Comparison of ENCODE assay signal across 8 cellular contexts in genomic region chr20:58890073-58890453, GRCh38. TPM values are rescaled to one million over a fixed set of nuclear protein-coding genes. Genes with fewer than 3 reads are reported as not detected.
A peak's percentile ranks its signal among the peaks of the same experiment; 100 is the strongest.
DNase-seq lines count a peak whose midpoint lies in the region; ATAC-seq and TF ChIP-seq lines count a peak whose summit lies in the region.

No MANE protein-coding gene starts in this region.

- peak overlapping the region; percentile 88 to 100 (median 96) for H3K27ac Mint-ChIP-seq in CD4-positive, CD25-positive, alpha-beta regulatory T cell
- H3K27ac Mint-ChIP-seq in nephron: peak overlapping the region; percentile 97 to 100 (median 99)

- H3K4me1 ChIP-seq in CD4-positive, CD25-positive, alpha-beta regulatory T cell (ENCODE audit: control insufficient read depth, insufficient read depth, low read length, poor library complexity, severe bottlenecking): peaks cover 33% of the 10 kb centered on the region
- H3K4me1 ChIP-seq in duodenal mucosa (ENCODE audit: control insufficient read depth in 1 of 2, insufficient read depth in 2 of 2, low read length in 2 of 2): peaks cover 19 to 29% of the 10 kb centered on the region in 2 donors

- H3K27me3 ChIP-seq in CD4-positive, CD25-positive, alpha-beta regulatory T cell (ENCODE audit: control insufficient read depth, insufficient read depth, low read length): no peaks in the 10 kb centered on the region
- no peaks in the 10 kb centered on the region for H3K27me3 ChIP-seq in duodenal mucosa (ENCODE audit: control insufficient read depth in 1 of 2, insufficient read depth in 2 of 2, low read length in 2 of 2)

- H3K36me3 ChIP-seq in CD4-positive, CD25-positive, alpha-beta regulatory T cell (ENCODE audit: control insufficient read depth, insufficient read depth, low read length): no peaks in the 10 kb centered on the region
- no peaks in the 10 kb centered on the region for H3K36me3 ChIP-seq in duodenal mucosa (ENCODE audit: control insufficient read depth in 1 of 2, insufficient read depth in 2 of 2, low read length in 2 of 2)

- DNase-seq in CD4-positive, CD25-positive, alpha-beta regulatory T cell: peak in 1 of 3 donors; percentile 20
- DNase-seq in M059J (ENCODE audit: low read depth): peak; percentile 22
- DNase-seq in stimulated activated CD4-positive, alpha-beta T cell treated with anti-CD3 and anti-CD28 coated beads, Interleukin-4, amount 100 ng/mL, for 4 hours: no peak
- no peak for DNase-seq in stimulated activated CD4-positive, alpha-beta T cell treated with anti-CD3 and anti-CD28 coated beads, Interleukin-15, amount 100 ng/mL, for 24 hours
- no peak for DNase-seq in NCI-H2196 (lab: John Stamatoyannopoulos, UW; ENCODE audit: unreplicated experiment)

- H3K9me3 ChIP-seq in CD4-positive, CD25-positive, alpha-beta regulatory T cell (ENCODE audit: control insufficient read depth in 2 of 2, low read length in 2 of 2): no peaks in the 10 kb centered on the region
- no peaks in the 10 kb centered on the region for H3K9me3 ChIP-seq in duodenal mucosa (ENCODE audit: control insufficient read depth in 1 of 2, low read length in 2 of 2)

- H3K9me3 Mint-ChIP-seq in CD4-positive, CD25-positive, alpha-beta regulatory T cell: peaks cover 0 to 3% (median 0%) of the 10 kb centered on the region in 7 donors
- no peaks in the 10 kb centered on the region for H3K9me3 Mint-ChIP-seq in nephron

- H3K4me1 Mint-ChIP-seq in CD4-positive, CD25-positive, alpha-beta regulatory T cell: peaks cover 17 to 40% (median 21%) of the 10 kb centered on the region in 4 donors
- peaks cover 35% of the 10 kb centered on the region for H3K4me1 Mint-ChIP-seq in nephron

- no peaks in the 10 kb centered on the region for H3K36me3 Mint-ChIP-seq in CD4-positive, CD25-positive, alpha-beta regulatory T cell
- H3K36me3 Mint-ChIP-seq in nephron (ENCODE audit: low read depth): peaks cover 3% of the 10 kb centered on the region

- H3K27me3 Mint-ChIP-seq in CD4-positive, CD25-positive, alpha-beta regulatory T cell: no peaks in the 10 kb centered on the region
- H3K27me3 Mint-ChIP-seq in nephron (ENCODE audit: low read depth): no peaks in the 10 kb centered on the region

- ATAC-seq in CD4-positive, CD25-positive, alpha-beta regulatory T cell (ENCODE audit: low read depth in 2 of 2): peak in 1 of 2 donors; percentile 8
- ATAC-seq in HG02885 (IDR thresholded peaks at IDR 0.05; ENCODE audit: poor library complexity, unreplicated experiment): no peak

- peak overlapping the region; percentile 65 to 74 for H3K9ac ChIP-seq in duodenal mucosa (ENCODE audit: low read depth in 1 of 2, low read length in 2 of 2)

- peak overlapping the region; percentile 83 for H3K27ac ChIP-seq in CD4-positive, CD25-positive, alpha-beta regulatory T cell (ENCODE audit: insufficient read depth, low read length, poor library complexity, severe bottlenecking)
- peak overlapping the region; percentile 75 for H3K27ac ChIP-seq in duodenal mucosa (ENCODE audit: low read depth, low read length)

- no peak for TF ChIP-seq CTCF in nephron (IDR thresholded peaks at IDR 0.05; ENCODE audit: unreplicated experiment in 3 of 3)

- H3K4me3 Mint-ChIP-seq in CD4-positive, CD25-positive, alpha-beta regulatory T cell: peak overlapping the region; percentile 95 to 98 (median 96)
- H3K4me3 Mint-ChIP-seq in nephron: peak overlapping the region; percentile 97 to 98 (median 98)

- peak overlapping the region; percentile 71 for H3K4me3 ChIP-seq in CD4-positive, CD25-positive, alpha-beta regulatory T cell (ENCODE audit: low read depth, low read length)
- peak overlapping the region; percentile 66 to 70 for H3K4me3 ChIP-seq in duodenal mucosa (ENCODE audit: low read depth in 1 of 2, low read length in 2 of 2)

RNA-seq across cellular contexts. Expression of gene GNAS, which starts 37.5 kb away (rescaled TPM):
- total RNA-seq in CD4-positive, CD25-positive, alpha-beta regulatory T cell: 890 TPM
- 100 to 1,000 TPM; 127 to 171 (median 154) TPM for polyA plus RNA-seq in CD4-positive, CD25-positive, alpha-beta regulatory T cell
- total RNA-seq in M059J (2014; rRNA removed; shearing (Covaris generic)): 1,151 and 1,551 TPM in 2 replicates

RNA-seq across cellular contexts. Expression of gene GNAS-AS1, which starts 39.4 kb away (rescaled TPM):
- total RNA-seq in CD4-positive, CD25-positive, alpha-beta regulatory T cell: 0.54 TPM
- not detected for polyA plus RNA-seq in CD4-positive, CD25-positive, alpha-beta regulatory T cell
- total RNA-seq in M059J (2014; rRNA removed; shearing (Covaris generic)): 1.0 TPM in 1 of 2 replicates, not detected in the other
